Comparison of ENCODE assay signal across 13 cellular contexts in the genomic region with DNA sequence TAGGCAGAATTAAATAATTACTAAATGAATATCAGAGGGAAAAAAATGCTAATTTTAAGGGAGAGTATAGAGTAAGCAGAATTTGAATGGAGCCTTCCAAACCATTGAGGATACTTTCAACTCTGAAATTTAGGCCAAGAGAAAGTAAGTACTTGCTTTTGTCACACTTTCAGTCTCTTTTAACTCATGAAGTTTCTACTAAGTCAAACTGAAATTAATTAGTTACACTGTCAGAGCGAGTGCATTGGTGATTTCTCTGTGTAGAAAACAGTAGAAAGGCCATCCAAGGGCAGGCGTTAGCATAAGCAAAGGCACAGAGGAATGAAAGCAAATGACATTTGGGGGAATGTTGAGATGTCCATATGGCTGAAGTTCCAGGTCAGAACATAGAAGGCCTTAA.
A peak's percentile ranks its signal among the peaks of the same experiment; 100 is the strongest.
DNase-seq lines count a peak whose midpoint lies in the region; ATAC-seq, FAIRE-seq and TF ChIP-seq lines count a peak whose summit lies in the region.
"Had no signal": no experiment of that assay in that cellular context is flagged by ENCODE, and none has a peak within 500 bp of the region (broad histone marks: within the 10 kb centered on the region; RNA-seq: fewer than 3 reads in every experiment).

No MANE protein-coding gene starts in this region.

- no peak overlapping the region for H3K27ac ChIP-seq in smooth muscle cell (ENCODE audit: low read depth)
- H3K27ac ChIP-seq: C4-2B, vagina had no signal

- WGBS in smooth muscle cell (ENCODE audit: low lambda C conversion rate), result 97% methylated on average over 2 of the region's 2 CpGs

- H2AFZ ChIP-seq in smooth muscle cell (ENCODE audit: low read depth), result no peak overlapping the region

- H3K27me3 Mint-ChIP-seq in activated T-helper 17 cell treated with anti-CD3 and anti-CD28 coated beads, Interleukin-2, amount 50 U/mL, for 72 hours, result no peaks in the 10 kb centered on the region
- H3K27me3 Mint-ChIP-seq in activated CD4-positive, alpha-beta T cell treated with anti-CD3 and anti-CD28 coated beads, Interleukin-2, amount 10 ng/mL, durations not matched to agents 7 days and 5 days, result no peaks in the 10 kb centered on the region

- POLR2A ChIA-PET in activated CD4-positive, alpha-beta T cell treated with anti-CD3 and anti-CD28 coated beads, Interleukin-2, amount 10 ng/mL, durations not matched to agents 7 days and 5 days (lab: Charles Lee), result no interaction called here

- peaks cover 16% of the 10 kb centered on the region for H3K4me1 ChIP-seq in smooth muscle cell (ENCODE audit: low read depth)

- no peaks in the 10 kb centered on the region for H4K20me1 ChIP-seq in smooth muscle cell (ENCODE audit: low read depth)

- no peaks in the 10 kb centered on the region for H3K79me2 ChIP-seq in smooth muscle cell (ENCODE audit: low read depth)

- peaks cover 16% of the 10 kb centered on the region for H3F3A ChIP-seq in smooth muscle cell (ENCODE audit: low read depth)

- no peaks in the 10 kb centered on the region for H3K27me3 ChIP-seq in smooth muscle cell (ENCODE audit: low read depth)
- H3K27me3 ChIP-seq: vagina had no signal

- CTCF ChIA-PET in activated CD4-positive, alpha-beta T cell treated with anti-CD3 and anti-CD28 coated beads, Interleukin-2, amount 10 ng/mL, durations not matched to agents 7 days and 5 days (lab: Charles Lee), result no interaction called here

- no peaks in the 10 kb centered on the region for H3K36me3 ChIP-seq in smooth muscle cell (ENCODE audit: low read depth)
- H3K36me3 ChIP-seq: vagina had no signal

- no peaks in the 10 kb centered on the region for H3K9me3 ChIP-seq in smooth muscle cell (replicated peaks; ENCODE audit: low read depth)
- H3K9me3 ChIP-seq: vagina had no signal

- no peak overlapping the region for H3K4me2 ChIP-seq in smooth muscle cell

- no peak overlapping the region for H3K4me3 ChIP-seq in smooth muscle cell
- H3K4me3 ChIP-seq: vagina had no signal

- H3K9me3 Mint-ChIP-seq in activated T-helper 17 cell treated with anti-CD3 and anti-CD28 coated beads, Interleukin-2, amount 50 U/mL, for 72 hours, result no peaks in the 10 kb centered on the region
- H3K9me3 Mint-ChIP-seq in activated CD4-positive, alpha-beta T cell treated with anti-CD3 and anti-CD28 coated beads, Interleukin-2, amount 10 ng/mL, durations not matched to agents 7 days and 5 days, result no peaks in the 10 kb centered on the region
- H3K9me3 Mint-ChIP-seq: nephron progenitor cell had no signal

- no peaks in the 10 kb centered on the region for H3K4me1 Mint-ChIP-seq in activated T-helper 17 cell treated with anti-CD3 and anti-CD28 coated beads, Interleukin-2, amount 50 U/mL, for 72 hours
- H3K4me1 Mint-ChIP-seq in activated CD4-positive, alpha-beta T cell treated with anti-CD3 and anti-CD28 coated beads, Interleukin-2, amount 10 ng/mL, durations not matched to agents 7 days and 5 days, result no peaks in the 10 kb centered on the region

- no peak overlapping the region for H3K4me3 Mint-ChIP-seq in activated T-helper 17 cell treated with anti-CD3 and anti-CD28 coated beads, Interleukin-2, amount 50 U/mL, for 72 hours
- no peak overlapping the region for H3K4me3 Mint-ChIP-seq in activated CD4-positive, alpha-beta T cell treated with anti-CD3 and anti-CD28 coated beads, Interleukin-2, amount 10 ng/mL, durations not matched to agents 7 days and 5 days
- H3K4me3 Mint-ChIP-seq: nephron progenitor cell had no signal

- no peaks in the 10 kb centered on the region for H3K36me3 Mint-ChIP-seq in activated T-helper 17 cell treated with anti-CD3 and anti-CD28 coated beads, Interleukin-2, amount 50 U/mL, for 72 hours (ENCODE audit: low read depth)
- no peaks in the 10 kb centered on the region for H3K36me3 Mint-ChIP-seq in activated CD4-positive, alpha-beta T cell treated with anti-CD3 and anti-CD28 coated beads, Interleukin-2, amount 10 ng/mL, durations not matched to agents 7 days and 5 days (ENCODE audit: low read depth)

- ATAC-seq in GM18861 (IDR thresholded peaks at IDR 0.05; ENCODE audit: unreplicated experiment) (peak; percentile 88), GM21576 (IDR thresholded peaks at IDR 0.05; ENCODE audit: unreplicated experiment) (peak; percentile 64), HG03060 (IDR thresholded peaks at IDR 0.05; ENCODE audit: low read depth, unreplicated experiment) (peak; percentile 45)
- ATAC-seq in activated T-helper 17 cell treated with anti-CD3 and anti-CD28 coated beads, Interleukin-2, amount 50 U/mL, for 72 hours (replicated peaks), result peak; percentile 50
- ATAC-seq: left cardiac atrium had no signal

- DNase-seq in urothelium cell line (ENCODE audit: low spot score), result no peak
- DNase-seq in activated CD4-positive, alpha-beta T cell treated with anti-CD3 and anti-CD28 coated beads, Interleukin-2, amount 10 ng/mL, durations not matched to agents 7 days and 5 days, result no peak
- no peak for DNase-seq in GM19240 (ENCODE audit: insufficient read length, low spot score)
- no peak for DNase-seq in smooth muscle cell (lab: John Stamatoyannopoulos, UW; ENCODE audit: unreplicated experiment)
- DNase-seq: activated T-cell treated with anti-CD3 and anti-CD28 coated beads, Interleukin-2, amount 50 U/mL, for 1 hour; left cardiac atrium; nephron progenitor cell had no signal

- FAIRE-seq in urothelium cell line (lab: Jason Lieb, UNC), result no peak

- no peak overlapping the region for H3K9ac ChIP-seq in smooth muscle cell (ENCODE audit: low read depth)

- no peak for TF ChIP-seq CTCF in smooth muscle cell (IDR thresholded peaks at IDR 0.05; ENCODE audit: borderline replicate concordance, insufficient read depth, poor library complexity, severe bottlenecking)

- H3K27ac Mint-ChIP-seq in activated T-helper 17 cell treated with anti-CD3 and anti-CD28 coated beads, Interleukin-2, amount 50 U/mL, for 72 hours, result peak overlapping the region; percentile 47
- no peak overlapping the region for H3K27ac Mint-ChIP-seq in activated CD4-positive, alpha-beta T cell treated with anti-CD3 and anti-CD28 coated beads, Interleukin-2, amount 10 ng/mL, durations not matched to agents 7 days and 5 days
- H3K27ac Mint-ChIP-seq: nephron progenitor cell had no signal
